Comparison of ENCODE assay signal across 19 cellular contexts in the genomic region with DNA sequence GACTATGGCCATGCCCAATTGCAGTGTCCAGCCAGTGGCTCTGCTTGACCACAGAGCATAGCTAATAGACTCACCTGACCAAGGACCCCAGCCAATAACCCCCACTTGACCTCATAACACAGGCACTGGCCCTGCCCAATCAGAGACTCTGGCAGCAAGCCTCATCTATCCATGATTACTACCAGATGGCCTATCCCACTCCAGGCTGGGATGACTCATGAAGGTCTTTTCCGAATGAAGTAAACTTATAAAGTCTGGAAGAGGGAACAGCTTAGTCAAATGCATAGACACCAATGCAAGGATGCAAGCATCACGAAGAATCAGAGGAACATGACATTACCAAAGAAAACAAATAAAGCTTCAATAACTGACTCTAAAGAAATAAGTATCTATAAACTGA.
DNase-seq lines count a peak whose midpoint lies in the region; ATAC-seq and TF ChIP-seq lines count a peak whose summit lies in the region.
"Had no signal": no experiment of that assay in that cellular context is flagged by ENCODE, and none has a peak within 500 bp of the region (broad histone marks: within the 10 kb centered on the region; RNA-seq: fewer than 3 reads in every experiment).

No MANE protein-coding gene starts in this region.

- H3K36me3 Mint-ChIP-seq in activated T-cell treated with anti-CD3 and anti-CD28 coated beads, Interleukin-2, amount 50 U/mL, for 4 hours (ENCODE audit: insufficient read depth): no peaks in the 10 kb centered on the region
- H3K36me3 Mint-ChIP-seq: CD14-positive monocyte; CD8-positive, alpha-beta memory T cell had no signal

- peaks cover 4% of the 10 kb centered on the region for H3K27me3 Mint-ChIP-seq in activated T-cell treated with anti-CD3 and anti-CD28 coated beads, Interleukin-2, amount 50 U/mL, for 4 hours (ENCODE audit: low read depth)
- H3K27me3 Mint-ChIP-seq: CD4-positive, alpha-beta T cell had no signal

- H3K4me1 ChIP-seq in neuronal stem cell (ENCODE audit: control insufficient read depth in 2 of 2, insufficient read depth in 1 of 2, low read depth in 1 of 2, low read length in 2 of 2): peaks cover 0 to 5% of the 10 kb centered on the region in 2 donors
- no peaks in the 10 kb centered on the region for H3K4me1 ChIP-seq in hepatocyte (ENCODE audit: insufficient read depth)
- H3K4me1 ChIP-seq: BLaER1 treated with 17β-estradiol and CSF1 and Interleukin-3, amounts not matched to agents 10 nM and 100 nM had no signal

- ATAC-seq in activated T-cell treated with anti-CD3 and anti-CD28 coated beads, Interleukin-2, amount 50 U/mL, for 4 hours: no peak

- H3K9me3 ChIP-seq in neuronal stem cell (replicated peaks in 1 of 2; ENCODE audit: control insufficient read depth in 2 of 2, insufficient read depth in 1 of 2, low read depth in 1 of 2, low read length in 2 of 2) (peaks cover 0 to 3% of the 10 kb centered on the region in 2 donors), hepatocyte (ENCODE audit: low read depth) (no peaks in the 10 kb centered on the region)

- no CpG with 5 or more reads among the region's 2 CpGs for WGBS in neuronal stem cell (ENCODE audit: extremely low coverage in 2 of 2, insufficient read length in 2 of 2, insufficient replicate concordance in 1 of 2), 2 donors
- WGBS in hepatocyte (ENCODE audit: low lambda C conversion rate, missing lambda C conversion rate): 96% methylated on average over 2 of the region's 2 CpGs

- H3K27ac ChIP-seq in neuronal stem cell (replicated peaks; ENCODE audit: low read length): no peak overlapping the region
- H3K27ac ChIP-seq in hepatocyte: no peak overlapping the region
- H3K27ac ChIP-seq: 22Rv1; BLaER1 treated with 17β-estradiol and CSF1 and Interleukin-3, amounts not matched to agents 10 nM and 100 nM had no signal

- H4K91ac ChIP-seq in neuronal stem cell (ENCODE audit: low read depth, low read length, poor library complexity): no peak overlapping the region

- H2BK120ac ChIP-seq in neuronal stem cell (ENCODE audit: low read depth, low read length): no peak overlapping the region

- H3K27me3 ChIP-seq in neuronal stem cell (ENCODE audit: control insufficient read depth in 3 of 3, insufficient read depth in 3 of 3, low read depth in 1 of 3, low read length in 3 of 3): no peaks in the 10 kb centered on the region
- no peaks in the 10 kb centered on the region for H3K27me3 ChIP-seq in hepatocyte
- H3K27me3 ChIP-seq: BLaER1 treated with 17β-estradiol and CSF1 and Interleukin-3, amounts not matched to agents 10 nM and 100 nM had no signal

- peak overlapping the region; percentile 12 for H2AK5ac ChIP-seq in neuronal stem cell (ENCODE audit: low read depth, low read length)

- H2BK5ac ChIP-seq in neuronal stem cell (ENCODE audit: low read length): no peak overlapping the region

- no peak overlapping the region for H3K23ac ChIP-seq in neuronal stem cell (ENCODE audit: low read depth, low read length, poor library complexity)

- H3K79me1 ChIP-seq in neuronal stem cell (ENCODE audit: low read depth, low read length): no peaks in the 10 kb centered on the region

- H3K14ac ChIP-seq in neuronal stem cell (ENCODE audit: low read length): no peak overlapping the region

- H4K8ac ChIP-seq in neuronal stem cell (ENCODE audit: low read depth, low read length): no peak overlapping the region

- no peak overlapping the region for H3K4me2 ChIP-seq in neuronal stem cell (ENCODE audit: insufficient read depth, low read length, poor library complexity, severe bottlenecking)
- H3K4me2 ChIP-seq in hepatocyte: no peak overlapping the region
- H3K4me2 ChIP-seq: BLaER1 treated with 17β-estradiol and CSF1 and Interleukin-3, amounts not matched to agents 10 nM and 100 nM had no signal

- no peak overlapping the region for H3K9ac ChIP-seq in neuronal stem cell (ENCODE audit: low read depth, low read length, poor library complexity)
- H3K9ac ChIP-seq: BLaER1 treated with 17β-estradiol and CSF1 and Interleukin-3, amounts not matched to agents 10 nM and 100 nM had no signal

- no peak overlapping the region for H2BK12ac ChIP-seq in neuronal stem cell (ENCODE audit: low read length)

- no peak overlapping the region for H3K4me3 Mint-ChIP-seq in activated T-cell treated with anti-CD3 and anti-CD28 coated beads, Interleukin-2, amount 50 U/mL, for 4 hours
- H3K4me3 Mint-ChIP-seq: B cell; CD14-positive monocyte; CD4-positive, alpha-beta T cell; CD8-positive, alpha-beta memory T cell; HFFc6 had no signal

- no peak overlapping the region for H3K18ac ChIP-seq in neuronal stem cell (ENCODE audit: low read length)

- H3K36me3 ChIP-seq in neuronal stem cell (replicated peaks in 1 of 2; ENCODE audit: control insufficient read depth in 2 of 2, insufficient read depth in 2 of 2, low read length in 2 of 2) (no peaks in the 10 kb centered on the region), hepatocyte (replicated peaks; ENCODE audit: insufficient read depth, low read depth) (peaks cover 3% of the 10 kb centered on the region)
- H3K36me3 ChIP-seq: BLaER1 treated with 17β-estradiol and CSF1 and Interleukin-3, amounts not matched to agents 10 nM and 100 nM had no signal

- H3K79me2 ChIP-seq in hepatocyte: no peaks in the 10 kb centered on the region

- H3K9me3 Mint-ChIP-seq in activated T-cell treated with anti-CD3 and anti-CD28 coated beads, Interleukin-2, amount 50 U/mL, for 4 hours: peaks cover 24% of the 10 kb centered on the region

- no peaks in the 10 kb centered on the region for H3K9me2 ChIP-seq in hepatocyte (replicated peaks; ENCODE audit: insufficient read depth)

- DNase-seq in DMS 273 (lab: John Stamatoyannopoulos, UW; ENCODE audit: unreplicated experiment): peak; percentile 8
- no peak for DNase-seq in DMS 273 treated with DMSO at 0.1 percent for 48 hours (lab: John Stamatoyannopoulos, UW)
- DNase-seq in HCEC 1CT: peak; percentile 47
- DNase-seq in fibroblast of gingiva (ENCODE audit: low read depth): peak; percentile 15
- no peak for DNase-seq in neuronal stem cell (ENCODE audit: low spot score)
- no peak for DNase-seq in NCI-H774 (lab: John Stamatoyannopoulos, UW)
- no peak for DNase-seq in hepatocyte (ENCODE audit: low spot score)
- no peak for DNase-seq in activated T-cell treated with anti-CD3 and anti-CD28 coated beads, Interleukin-2, amount 50 U/mL, for 4 hours
- DNase-seq: CD4-positive, alpha-beta T cell; CD8-positive, alpha-beta memory T cell; DMS79; GF-D8; GOT3; H7; HFFc6 had no signal

- H2BK15ac ChIP-seq in neuronal stem cell (ENCODE audit: low read length): no peak overlapping the region

- no peak for TF ChIP-seq CTCF in hepatocyte (IDR thresholded peaks at IDR 0.05; ENCODE audit: poor library complexity)

- H3K4me1 Mint-ChIP-seq in activated T-cell treated with anti-CD3 and anti-CD28 coated beads, Interleukin-2, amount 50 U/mL, for 4 hours (ENCODE audit: low read depth): no peaks in the 10 kb centered on the region
- H3K4me1 Mint-ChIP-seq: B cell; CD14-positive monocyte; CD8-positive, alpha-beta memory T cell had no signal

- no peak overlapping the region for H3K4ac ChIP-seq in neuronal stem cell (ENCODE audit: low read length)

- H3K4me3 ChIP-seq in neuronal stem cell (ENCODE audit: low read length in 2 of 2): no peak overlapping the region
- H3K4me3 ChIP-seq in hepatocyte: no peak overlapping the region
- H3K4me3 ChIP-seq: BLaER1 treated with 17β-estradiol and CSF1 and Interleukin-3, amounts not matched to agents 10 nM and 100 nM had no signal

- no peaks in the 10 kb centered on the region for H4K20me1 ChIP-seq in hepatocyte (ENCODE audit: insufficient read depth, poor library complexity, severe bottlenecking)
- H4K20me1 ChIP-seq: BLaER1 treated with 17β-estradiol and CSF1 and Interleukin-3, amounts not matched to agents 10 nM and 100 nM had no signal

- H2AFZ ChIP-seq in neuronal stem cell (ENCODE audit: low read length) (no peak overlapping the region), hepatocyte (no peak overlapping the region)

Comparison
In these comparisons a context has a peak if more than half of its experiments do, and no peak if none do; other contexts are left out.
1. DNase-seq: peak in DMS 273 (single experiment), HCEC 1CT (single experiment) and fibroblast of gingiva (single experiment); none in DMS 273 treated with DMSO at 0.1 percent for 48 hours (single experiment), neuronal stem cell (single experiment), NCI-H774 (single experiment), hepatocyte (single experiment) and activated T-cell treated with anti-CD3 and anti-CD28 coated beads, Interleukin-2, amount 50 U/mL, for 4 hours (single experiment).